ENCODE assay signal across 14 cellular contexts in the genomic region with DNA sequence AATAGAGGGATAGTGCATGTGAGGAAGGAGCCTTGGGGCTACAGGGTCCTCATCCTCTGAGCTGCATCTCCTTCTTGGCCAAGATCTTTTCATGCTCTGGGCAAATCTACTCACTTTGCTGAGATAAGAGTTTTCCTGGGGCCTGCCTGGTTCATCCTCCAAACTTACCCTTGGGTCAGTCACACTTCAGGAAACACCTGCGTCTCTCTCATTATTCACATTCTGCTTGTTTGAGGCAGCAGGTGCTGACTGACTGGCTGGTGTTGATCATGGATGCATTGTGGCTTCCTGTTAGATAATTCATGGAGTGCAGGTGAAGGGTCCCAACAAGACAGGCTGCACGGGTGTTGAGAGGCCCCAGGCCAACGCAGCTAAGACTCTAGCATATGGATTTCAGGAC.
"Had no signal": no experiment of that assay in that cellular context is flagged by ENCODE, and none has a peak within 500 bp of the region (broad histone marks: within the 10 kb centered on the region; RNA-seq: fewer than 3 reads in every experiment).

No MANE protein-coding gene starts in this region.

- H3K9me3 ChIP-seq: prostate gland, testis, vagina had no signal

- H3K27me3 ChIP-seq: heart right ventricle, testis, vagina had no signal

- H3K4me3 ChIP-seq: heart right ventricle, prostate gland, spleen, testis, vagina had no signal

- H3K4me1 ChIP-seq: heart right ventricle, prostate gland, spleen, testis, vagina had no signal

- DNase-seq: activated CD4-positive, alpha-beta T cell treated with anti-CD3 and anti-CD28 coated beads, Interleukin-2, amount 10 ng/mL, durations not matched to agents 7 days and 5 days; activated gamma-delta T cell treated with Interleukin-2 at 50 U/mL for 16 hours; activated T-cell treated with anti-CD3 and anti-CD28 coated beads, Interleukin-2, amount 50 U/mL, for 1 hour; aorta; foreskin fibroblast; heart right ventricle; islet precursor cell; left cardiac atrium; spleen; stimulated activated CD4-positive, alpha-beta T cell treated with anti-CD3 and anti-CD28 coated beads, Interleukin-4, amount 100 ng/mL, for 1 hour; stimulated activated naive CD4-positive, alpha-beta T cell; testis had no signal

- H3K36me3 ChIP-seq: heart right ventricle, prostate gland, spleen, vagina had no signal

- H3K27ac ChIP-seq: heart right ventricle, prostate gland, spleen, testis, vagina had no signal
